Comparison of ENCODE assay signal across 26 cellular contexts in the genomic region with DNA sequence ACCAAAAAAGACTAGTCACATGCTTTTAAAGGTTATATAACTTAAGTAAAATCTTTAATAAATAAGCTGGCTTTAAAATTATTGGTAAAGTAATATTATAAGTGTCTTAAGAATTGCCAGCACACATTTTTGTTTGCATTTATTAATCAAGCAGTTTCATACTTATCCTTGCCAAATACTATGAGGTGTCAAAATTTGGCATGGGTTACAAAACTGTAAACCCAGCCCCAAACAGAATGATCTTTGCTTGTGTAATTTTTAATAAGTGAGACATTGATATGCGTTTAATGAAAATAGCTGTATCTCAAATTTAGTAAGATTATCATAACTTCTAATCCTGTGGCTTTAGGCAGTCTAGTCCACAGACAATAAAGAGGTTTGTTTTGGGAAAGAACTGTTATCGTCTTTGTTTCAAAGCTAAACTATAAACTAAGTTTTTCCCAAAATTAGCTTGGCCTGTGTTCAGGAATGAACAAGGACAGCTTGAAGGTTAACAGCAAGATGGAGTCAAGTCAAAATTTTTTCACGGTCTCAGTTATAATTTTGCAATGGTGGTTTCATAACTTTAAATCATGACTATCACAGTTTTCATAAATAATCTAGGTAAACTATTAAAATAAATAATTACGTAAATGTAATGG.
DNase-seq lines count a peak whose midpoint lies in the region; FAIRE-seq lines count a peak whose summit lies in the region.
"Had no signal": no experiment of that assay in that cellular context is flagged by ENCODE, and none has a peak within 500 bp of the region (broad histone marks: within the 10 kb centered on the region; RNA-seq: fewer than 3 reads in every experiment).

No MANE protein-coding gene starts in this region.

- in situ Hi-C loops in SK-MEL-5 (cut with HindIII; ENCODE audit: low pct_unique_long_range_greater_than_20kb, low sequenced_read_pairs), result no loop called here

- DNase-seq in SK-MEL-5 (ENCODE audit: low read depth, low spot score) (peak; percentile 45), mesendoderm (no peak), GF-D8 (lab: John Stamatoyannopoulos, UW) (no peak), DMS153 treated with DMSO at 0.1 percent for 48 hours (lab: John Stamatoyannopoulos, UW; ENCODE audit: unreplicated experiment) (no peak)
- DNase-seq in activated CD4-positive, alpha-beta T cell treated with anti-CD3 and anti-CD28 coated beads for 1 hour, result no peak
- DNase-seq in activated effector memory CD4-positive, alpha-beta T cell treated with anti-CD3 and anti-CD28 coated beads, Interleukin-2, amount 50 U/mL, for 16 hours, result no peak
- DNase-seq: AML-193; CD4-positive, alpha-beta T cell; DMS53; NCI-H1092 treated with DMSO at 0.1 percent for 48 hours; NCI-H1436 treated with DMSO at 0.1 percent for 48 hours; NCI-H2029; NCI-H446 treated with DMSO at 0.1 percent for 48 hours; NCI-H526; NCI-H82; NK-92 treated with Interleukin-12 subunit alpha and Interleukin-12 subunit beta, amount 100 ng/mL, for 24 hours; PC-3; SJCRH30 had no signal

- H3K36me3 ChIP-seq in mesendoderm (ENCODE audit: control insufficient read depth, insufficient read depth, low read length), result no peaks in the 10 kb centered on the region
- H3K36me3 ChIP-seq: BLaER1 treated with 17β-estradiol and CSF1 and Interleukin-3, amounts not matched to agents 10 nM and 100 nM; SJCRH30 had no signal

- no peak overlapping the region for H3K23ac ChIP-seq in mesendoderm (ENCODE audit: low read length)

- no peak overlapping the region for H3K9ac ChIP-seq in mesendoderm (ENCODE audit: low read length)
- H3K9ac ChIP-seq: BLaER1 treated with 17β-estradiol and CSF1 and Interleukin-3, amounts not matched to agents 10 nM and 100 nM; KMS-11 had no signal

- no peak overlapping the region for H3K56ac ChIP-seq in mesendoderm (ENCODE audit: low read length)

- H2BK120ac ChIP-seq in mesendoderm (ENCODE audit: low read depth, low read length), result no peak overlapping the region

- H3K79me2 ChIP-seq in mesendoderm (ENCODE audit: control insufficient read depth, insufficient read depth, low read length), result no peaks in the 10 kb centered on the region

- FAIRE-seq in G401.6 (lab: Jason Lieb, UNC) (peak; percentile 59), endometrium (lab: Jason Lieb, UNC) (peak; percentile 72)
- FAIRE-seq: A549, D721Med, GM12878 had no signal

- H2BK15ac ChIP-seq in mesendoderm (replicated peaks; ENCODE audit: low read depth), result peak overlapping the region; percentile 36

- WGBS in mesendoderm (ENCODE audit: extremely low coverage, insufficient coverage, low lambda C conversion rate), result 100% methylated on average over 1 of the region's 4 CpGs

- H2AK5ac ChIP-seq in mesendoderm (ENCODE audit: low read length), result no peak overlapping the region

- no peak overlapping the region for H3K18ac ChIP-seq in mesendoderm (ENCODE audit: low read length)

- H3K79me1 ChIP-seq in mesendoderm (ENCODE audit: low read length), result no peaks in the 10 kb centered on the region

- H3K4me2 ChIP-seq in mesendoderm (ENCODE audit: low read length), result no peak overlapping the region
- H3K4me2 ChIP-seq: A549; BLaER1 treated with 17β-estradiol and CSF1 and Interleukin-3, amounts not matched to agents 10 nM and 100 nM; KMS-11 had no signal

- no peak overlapping the region for H3K27ac ChIP-seq in mesendoderm (ENCODE audit: low read depth, low read length)
- H3K27ac ChIP-seq: A549; BLaER1 treated with 17β-estradiol and CSF1 and Interleukin-3, amounts not matched to agents 10 nM and 100 nM; HL-60; KMS-11; SJCRH30 had no signal

- H4K8ac ChIP-seq in mesendoderm (ENCODE audit: low read depth, low read length), result no peak overlapping the region

- no peaks in the 10 kb centered on the region for H3K27me3 ChIP-seq in mesendoderm (ENCODE audit: insufficient read depth, low read length, poor library complexity)
- H3K27me3 ChIP-seq: BLaER1 treated with 17β-estradiol and CSF1 and Interleukin-3, amounts not matched to agents 10 nM and 100 nM; SJCRH30 had no signal

- no peak overlapping the region for H3K4ac ChIP-seq in mesendoderm (ENCODE audit: low read depth, low read length)

- H2BK5ac ChIP-seq in mesendoderm (ENCODE audit: low read length), result no peak overlapping the region

- H3K4me3 ChIP-seq in mesendoderm (ENCODE audit: low read length), result no peak overlapping the region
- H3K4me3 ChIP-seq: A549; BLaER1 treated with 17β-estradiol and CSF1 and Interleukin-3, amounts not matched to agents 10 nM and 100 nM; GM12878; SJCRH30 had no signal

- H4K5ac ChIP-seq in mesendoderm (ENCODE audit: low read length), result no peak overlapping the region

- H3K4me1 ChIP-seq in mesendoderm (ENCODE audit: control insufficient read depth, low read depth, low read length), result peaks cover 8% of the 10 kb centered on the region
- H3K4me1 ChIP-seq: A549; BLaER1 treated with 17β-estradiol and CSF1 and Interleukin-3, amounts not matched to agents 10 nM and 100 nM; SJCRH30 had no signal
